7 cellular contexts compared by ENCODE assay signal in genomic region chr12:44317651-44318126, GRCh38.
DNase-seq lines count a peak whose midpoint lies in the region; ATAC-seq and TF ChIP-seq lines count a peak whose summit lies in the region.

No MANE protein-coding gene starts in this region.

- intact Hi-C loops in colonic mucosa (cut with DNase I), result no loop called here

- TF ChIP-seq CTCF in GM10266 (IDR thresholded peaks at IDR 0.05; ENCODE audit: control insufficient read depth, insufficient read depth, low read depth, missing control alignments) (peak; percentile 59), RWPE2 (IDR thresholded peaks at IDR 0.05; ENCODE audit: poor library complexity, severe bottlenecking) (peak; percentile 42), colonic mucosa (IDR thresholded peaks at IDR 0.05) (no peak)

- H3K36me3 ChIP-seq in RWPE2 (ENCODE audit: low read depth), result no peaks in the 10 kb centered on the region
- no peaks in the 10 kb centered on the region for H3K36me3 ChIP-seq in colonic mucosa

- H3K27me3 ChIP-seq in RWPE2 (ENCODE audit: insufficient read depth, poor library complexity, severe bottlenecking) (no peaks in the 10 kb centered on the region), colonic mucosa (no peaks in the 10 kb centered on the region)

- H3K4me1 ChIP-seq in RWPE2 (ENCODE audit: insufficient read depth, poor library complexity, severe bottlenecking), result no peaks in the 10 kb centered on the region
- no peaks in the 10 kb centered on the region for H3K4me1 ChIP-seq in colonic mucosa

- ATAC-seq in GM21447 (IDR thresholded peaks at IDR 0.05; ENCODE audit: unreplicated experiment), result peak; percentile 76
- ATAC-seq in RWPE2 (ENCODE audit: low read depth), result peak; percentile 69

- H3K27ac ChIP-seq in RWPE2 (ENCODE audit: poor library complexity, severe bottlenecking) (no peak overlapping the region), colonic mucosa (no peak overlapping the region)

- no peak overlapping the region for H3K9ac ChIP-seq in colonic mucosa (ENCODE audit: low read depth in 2 of 2, low read length in 2 of 2)

- DNase-seq in GM10266 (ENCODE audit: extremely low spot score) (peak; percentile 29), HS-5 (ENCODE audit: low read depth) (peak; percentile 3), RWPE2 (ENCODE audit: low spot score) (no peak), iPS-NIHi11 (ENCODE audit: low spot score) (peak; percentile 38), colonic mucosa (no peak)
- no peak for DNase-seq in activated effector memory CD4-positive, alpha-beta T cell treated with anti-CD3 and anti-CD28 coated beads, Interleukin-2, amount 50 U/mL, for 16 hours

- H3K4me3 ChIP-seq in RWPE2 (ENCODE audit: severe bottlenecking) (no peak overlapping the region), colonic mucosa (no peak overlapping the region)

- H3K9me3 ChIP-seq in RWPE2 (ENCODE audit: severe bottlenecking) (no peaks in the 10 kb centered on the region), colonic mucosa (no peaks in the 10 kb centered on the region)

Comparison
In these comparisons a context has a peak if more than half of its experiments do, and no peak if none do; other contexts are left out.
1. DNase-seq: peak in GM10266 (single experiment), HS-5 (single experiment) and iPS-NIHi11 (single experiment); none in RWPE2 (single experiment), activated effector memory CD4-positive, alpha-beta T cell treated with anti-CD3 and anti-CD28 coated beads, Interleukin-2, amount 50 U/mL, for 16 hours (single experiment) and colonic mucosa (single experiment).